ENCODE assay signal across 9 cellular contexts in the genomic region with DNA sequence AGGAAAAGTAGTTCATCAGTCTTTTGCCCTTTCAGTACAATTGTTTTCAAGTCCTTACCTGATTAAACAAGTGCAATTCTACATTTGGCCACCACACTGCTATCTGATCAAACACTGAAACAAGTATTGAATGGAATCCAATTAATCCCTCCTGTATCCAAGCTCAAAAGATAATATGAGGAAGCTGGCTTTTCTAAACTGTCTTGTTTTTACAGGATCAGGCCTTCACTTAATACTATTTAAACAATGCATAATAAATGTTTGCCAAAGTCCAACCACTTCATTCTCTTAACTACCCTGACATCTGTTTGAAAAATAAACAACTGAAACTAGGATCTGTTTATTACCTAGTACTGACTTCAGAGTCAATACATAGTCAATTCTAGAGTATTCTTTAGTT.
DNase-seq lines count a peak whose midpoint lies in the region; ATAC-seq and TF ChIP-seq lines count a peak whose summit lies in the region.
"Had no signal": no experiment of that assay in that cellular context is flagged by ENCODE, and none has a peak within 500 bp of the region (broad histone marks: within the 10 kb centered on the region; RNA-seq: fewer than 3 reads in every experiment).

No MANE protein-coding gene starts in this region.

- H3K9me3 Mint-ChIP-seq in activated T-helper 2 cell treated with anti-CD3 and anti-CD28 coated beads, Interferon-gamma antibody, Interleukin-2, Interleukin-4, amounts not matched to agents 10 μg/mL and 5 μg/mL and 100 μg/mL, durations not matched to agents 14 hours and 24 hours and 36 hours, result no peaks in the 10 kb centered on the region

- intact Hi-C loops in left ventricle myocardium inferior (cut with micrococcal nuclease) (no loop called here), tibial artery (cut with DNase I; ENCODE audit: low total_unique reads) (no loop called here)
- intact Hi-C loops in activated T-helper 2 cell treated with anti-CD3 and anti-CD28 coated beads, Interferon-gamma antibody, Interleukin-2, Interleukin-4, amounts not matched to agents 10 μg/mL and 5 μg/mL and 100 μg/mL, durations not matched to agents 14 hours and 24 hours and 36 hours (cut with micrococcal nuclease), result no loop called here

- TF ChIP-seq CTCF in Peyer's patch (IDR thresholded peaks at IDR 0.05), result peak in 5 of 6 experiments; percentile 16 to 66 (median 59)
- TF ChIP-seq CTCF in left ventricle myocardium inferior (IDR thresholded peaks at IDR 0.05; ENCODE audit: borderline replicate concordance), result peak; percentile 53
- peak; percentile 16 to 26 for TF ChIP-seq CTCF in tibial artery (IDR thresholded peaks at IDR 0.05)

- no peaks in the 10 kb centered on the region for H3K36me3 Mint-ChIP-seq in activated T-helper 2 cell treated with anti-CD3 and anti-CD28 coated beads, Interferon-gamma antibody, Interleukin-2, Interleukin-4, amounts not matched to agents 10 μg/mL and 5 μg/mL and 100 μg/mL, durations not matched to agents 14 hours and 24 hours and 36 hours (ENCODE audit: low read depth)

- H3K36me3 ChIP-seq in Peyer's patch (no peaks in the 10 kb centered on the region), left ventricle myocardium inferior (no peaks in the 10 kb centered on the region), tibial artery (no peaks in the 10 kb centered on the region)

- peak overlapping the region in 2 of 4 donors; percentile 6 to 15 for H3K4me3 ChIP-seq in Peyer's patch
- peak overlapping the region; percentile 43 for H3K4me3 ChIP-seq in left ventricle myocardium inferior
- peak overlapping the region in 1 of 2 donors; percentile 9 for H3K4me3 ChIP-seq in tibial artery

- no peaks in the 10 kb centered on the region for H3K27me3 Mint-ChIP-seq in activated T-helper 2 cell treated with anti-CD3 and anti-CD28 coated beads, Interferon-gamma antibody, Interleukin-2, Interleukin-4, amounts not matched to agents 10 μg/mL and 5 μg/mL and 100 μg/mL, durations not matched to agents 14 hours and 24 hours and 36 hours (ENCODE audit: low read depth)
- H3K27me3 Mint-ChIP-seq: brain had no signal

- H3K4me1 ChIP-seq in Peyer's patch (peaks cover 0 to 8% (median 0%) of the 10 kb centered on the region in 4 donors), left ventricle myocardium inferior (peaks cover 42% of the 10 kb centered on the region), tibial artery (peaks cover 0 to 38% (median 5%) of the 10 kb centered on the region in 4 donors)

- ATAC-seq in HG03439 (IDR thresholded peaks at IDR 0.05; ENCODE audit: unreplicated experiment) (no peak), GM21423 (IDR thresholded peaks at IDR 0.05; ENCODE audit: unreplicated experiment) (no peak)

- no peak for TF ChIP-seq POLR2A in Peyer's patch (IDR thresholded peaks at IDR 0.05)

- no peak overlapping the region for H3K27ac Mint-ChIP-seq in activated T-helper 2 cell treated with anti-CD3 and anti-CD28 coated beads, Interferon-gamma antibody, Interleukin-2, Interleukin-4, amounts not matched to agents 10 μg/mL and 5 μg/mL and 100 μg/mL, durations not matched to agents 14 hours and 24 hours and 36 hours

- DNase-seq in HuH-7 (ENCODE audit: low spot score) (peak; percentile 20), Peyer's patch (no peak), left ventricle myocardium inferior (no peak), tibial artery (no peak)
- no peak for DNase-seq in activated CD4-positive, alpha-beta T cell treated with anti-CD3 and anti-CD28 coated beads for 1 hour
- DNase-seq in activated T-helper 2 cell treated with anti-CD3 and anti-CD28 coated beads, Interferon-gamma antibody, Interleukin-2, Interleukin-4, amounts not matched to agents 10 μg/mL and 5 μg/mL and 100 μg/mL, durations not matched to agents 14 hours and 24 hours and 36 hours (ENCODE audit: low spot score), result no peak

- H3K27me3 ChIP-seq in Peyer's patch (no peaks in the 10 kb centered on the region), left ventricle myocardium inferior (ENCODE audit: low read depth) (no peaks in the 10 kb centered on the region), tibial artery (no peaks in the 10 kb centered on the region)

- H3K4me3 Mint-ChIP-seq in activated T-helper 2 cell treated with anti-CD3 and anti-CD28 coated beads, Interferon-gamma antibody, Interleukin-2, Interleukin-4, amounts not matched to agents 10 μg/mL and 5 μg/mL and 100 μg/mL, durations not matched to agents 14 hours and 24 hours and 36 hours (ENCODE audit: low read depth), result no peak overlapping the region
- H3K4me3 Mint-ChIP-seq: brain had no signal

- H3K27ac ChIP-seq in Peyer's patch (peak overlapping the region in 2 of 4 donors; percentile 8 to 11), left ventricle myocardium inferior (replicated peaks) (peak overlapping the region; percentile 55), tibial artery (peak overlapping the region in 1 of 2 donors; percentile 22)

- H3K4me1 Mint-ChIP-seq in activated T-helper 2 cell treated with anti-CD3 and anti-CD28 coated beads, Interferon-gamma antibody, Interleukin-2, Interleukin-4, amounts not matched to agents 10 μg/mL and 5 μg/mL and 100 μg/mL, durations not matched to agents 14 hours and 24 hours and 36 hours (ENCODE audit: low read depth), result peaks cover 21% of the 10 kb centered on the region

- no peaks in the 10 kb centered on the region for H3K9me3 ChIP-seq in Peyer's patch
- H3K9me3 ChIP-seq in left ventricle myocardium inferior (replicated peaks), result peaks cover 4% of the 10 kb centered on the region
- no peaks in the 10 kb centered on the region for H3K9me3 ChIP-seq in tibial artery
